ENCODE assay signal across 1 cellular context in the genomic region with DNA sequence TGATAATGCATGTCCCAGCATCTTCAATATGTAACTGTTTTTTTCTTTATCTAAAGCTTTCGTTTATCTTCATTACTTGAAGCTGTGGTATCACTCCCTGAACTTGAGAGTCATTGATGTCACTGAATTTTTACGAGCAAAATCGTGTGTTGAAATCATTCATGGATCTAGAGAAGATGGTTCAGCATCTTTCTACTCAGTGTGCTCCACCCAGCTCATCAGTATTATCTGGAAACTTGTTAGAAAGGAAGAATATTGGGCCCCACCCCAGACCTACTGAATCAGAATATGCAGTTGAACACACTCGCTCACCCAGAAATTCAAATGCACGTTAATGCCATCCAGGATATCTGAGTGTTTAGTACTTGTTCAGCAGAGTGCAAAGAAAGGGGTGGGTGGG.
TF ChIP-seq lines count a peak whose summit lies in the region.

No MANE protein-coding gene starts in this region.

TF ChIP-seq in SK-N-SH treated with all-trans-retinoic acid at 6 μM for 48 hours, 23 proteins besides CTCF, POLR2A, EP300 and RAD21 (continued from another document):
- TF ChIP-seq ARNTL (CRISPR knock-in tag; IDR thresholded peaks at IDR 0.05; ENCODE audit: borderline replicate concordance, low read depth) (no peak), ZNF8 (CRISPR knock-in tag; IDR thresholded peaks at IDR 0.05) (no peak), ISL1 (CRISPR knock-in tag; IDR thresholded peaks at IDR 0.05) (no peak), ZNF565 (CRISPR knock-in tag; conservative IDR thresholded peaks at IDR 0.05; ENCODE audit: low read depth) (no peak), ZNF70 (CRISPR knock-in tag; IDR thresholded peaks at IDR 0.05) (no peak)
TF ChIP-seq in SK-N-SH treated with all-trans-retinoic acid at 6 μM for 48 hours: peak in this region for 0.
